ENCODE assay signal across 8 cellular contexts in the genomic region with DNA sequence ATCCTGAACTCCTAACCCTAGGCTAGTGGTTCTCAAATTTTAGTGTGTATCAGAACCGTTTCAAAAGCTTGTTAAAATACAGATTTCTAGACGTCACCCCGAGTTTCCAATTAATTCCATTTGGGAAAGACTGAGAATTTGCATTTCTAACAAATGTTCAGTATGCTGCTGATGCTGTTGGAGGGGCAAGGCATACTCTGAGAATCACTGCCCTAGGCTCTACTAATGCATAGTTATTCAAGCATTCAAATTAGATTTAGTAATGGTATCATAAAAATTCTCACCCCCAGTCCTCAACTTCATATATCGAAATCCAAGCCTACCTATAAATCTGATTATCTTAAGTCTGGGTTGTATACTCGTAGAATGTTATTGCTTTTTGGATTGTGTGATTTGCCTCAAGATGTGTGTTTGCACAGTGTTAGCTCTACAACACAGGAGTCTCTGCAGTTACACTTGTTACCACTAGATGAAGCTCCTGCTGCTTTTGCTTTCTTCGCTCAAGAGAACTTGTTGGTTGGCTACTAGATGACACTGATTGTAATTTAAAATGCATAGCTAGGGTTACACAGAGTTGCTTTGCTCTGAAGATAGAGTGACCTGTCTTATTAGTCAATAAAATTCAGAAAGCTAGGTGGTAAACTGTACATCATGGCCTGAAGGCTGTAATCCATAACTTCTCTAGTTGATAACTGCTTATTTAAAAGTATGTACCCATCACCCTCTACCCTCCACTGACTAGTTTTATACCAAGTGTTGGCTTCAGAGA. TPM values are rescaled to one million over a fixed set of nuclear protein-coding genes. Genes with fewer than 3 reads are reported as not detected.
DNase-seq lines count a peak whose midpoint lies in the region; ATAC-seq, FAIRE-seq and TF ChIP-seq lines count a peak whose summit lies in the region.

No MANE protein-coding gene starts in this region.

- H3K79me2 ChIP-seq in parathyroid adenoma = no peaks in the 10 kb centered on the region

- no peak for TF ChIP-seq POLR2A in GM18505 (IDR thresholded peaks at IDR 0.05; ENCODE audit: borderline replicate concordance, extremely low read depth, insufficient read depth, insufficient read length)

- peak overlapping the region; percentile 30 for H2AFZ ChIP-seq in parathyroid adenoma

- H3K9ac ChIP-seq in parathyroid adenoma = no peak overlapping the region

- no peak for DNase-seq in BJ (ENCODE audit: low read depth)
- peak; percentile 64 for DNase-seq in NCI-H1436 (lab: John Stamatoyannopoulos, UW)
- peak; percentile 51 to 76 for DNase-seq in foreskin fibroblast
- DNase-seq in activated CD8-positive, alpha-beta memory T cell treated with anti-CD3 and anti-CD28 coated beads for 24 hours = no peak

- H3K9me3 ChIP-seq in parathyroid adenoma (ENCODE audit: control insufficient read depth, low read length) = no peaks in the 10 kb centered on the region

- peak; percentile 98 for TF ChIP-seq CTCF in BJ (IDR thresholded peaks at IDR 0.05; ENCODE audit: insufficient read depth, low read depth, low read length)
- peak; percentile 98 for TF ChIP-seq CTCF in foreskin fibroblast (IDR thresholded peaks at IDR 0.05; ENCODE audit: low read depth, low read length)
- peak; percentile 99 for TF ChIP-seq CTCF in parathyroid adenoma (IDR thresholded peaks at IDR 0.05)

- H3K27ac ChIP-seq in parathyroid adenoma = no peak overlapping the region

- ATAC-seq in GM18505 (IDR thresholded peaks at IDR 0.05; ENCODE audit: unreplicated experiment) (peak; percentile 77), HG02798 (IDR thresholded peaks at IDR 0.05; ENCODE audit: poor library complexity, unreplicated experiment) (peak; percentile 83)

- H3K4me3 ChIP-seq in BJ (ENCODE audit: low read depth, low read length) (no peak overlapping the region), foreskin fibroblast (ENCODE audit: low read depth in 1 of 2, low read length in 2 of 2) (no peak overlapping the region), parathyroid adenoma (ENCODE audit: low read depth, low read length) (no peak overlapping the region)

- H3K27me3 ChIP-seq in BJ (ENCODE audit: control insufficient read depth, insufficient read depth, low read length) (peaks cover 2% of the 10 kb centered on the region; the same call in 1 of the 2 replicates), parathyroid adenoma (ENCODE audit: control insufficient read depth, insufficient read depth, low read length) (no peaks in the 10 kb centered on the region)

- H3K4me2 ChIP-seq in parathyroid adenoma (ENCODE audit: low read length) = no peak overlapping the region

- FAIRE-seq in TTC549 (lab: Jason Lieb, UNC) = peak; percentile 84

- H3K36me3 ChIP-seq in BJ (ENCODE audit: control insufficient read depth, insufficient read depth, low read length) (no peaks in the 10 kb centered on the region), parathyroid adenoma (ENCODE audit: control insufficient read depth, insufficient read depth, low read length) (no peaks in the 10 kb centered on the region)

- CTCF ChIA-PET in BJ (lab: Yijun Ruan, JAX) = interaction anchor here (0.7 to 8.7 kb wide), 24 partner anchors 8 to 294 kb away, joined by 3 to 83 read pairs (median 4); a partner anchor contains a TSS

- POLR2A ChIA-PET in BJ (lab: Charles Lee) = interaction anchor here (0.7 kb wide), 1 partner anchor 242 kb away, joined by 3 read pairs; no protein-coding TSS in a partner anchor

- peaks cover 14% of the 10 kb centered on the region for H3K4me1 ChIP-seq in parathyroid adenoma

RNA-seq across cellular contexts. Expression of a gene that starts 7.5 kb away (rescaled TPM):
- polyA plus RNA-seq in BJ (2011; rRNA removed) = 9.2 and 17.3 TPM in 2 replicates
- polyA minus RNA-seq in BJ (2011; rRNA and poly(A)+ RNA removed) = 6.3 and 7.5 TPM in 2 replicates

Comparison
In these comparisons a context has a peak if more than half of its experiments do, and no peak if none do; other contexts are left out.
1. DNase-seq: peak in NCI-H1436 (single experiment) and foreskin fibroblast (2 of 2); none in BJ (single experiment) and activated CD8-positive, alpha-beta memory T cell treated with anti-CD3 and anti-CD28 coated beads for 24 hours (single experiment).
2. Peak in every context shown above with its lines, with median percentiles within 50 percentile points of each other: CTCF ChIP-seq.